Comparison of ENCODE assay signal across 1 cellular context in the genomic region with DNA sequence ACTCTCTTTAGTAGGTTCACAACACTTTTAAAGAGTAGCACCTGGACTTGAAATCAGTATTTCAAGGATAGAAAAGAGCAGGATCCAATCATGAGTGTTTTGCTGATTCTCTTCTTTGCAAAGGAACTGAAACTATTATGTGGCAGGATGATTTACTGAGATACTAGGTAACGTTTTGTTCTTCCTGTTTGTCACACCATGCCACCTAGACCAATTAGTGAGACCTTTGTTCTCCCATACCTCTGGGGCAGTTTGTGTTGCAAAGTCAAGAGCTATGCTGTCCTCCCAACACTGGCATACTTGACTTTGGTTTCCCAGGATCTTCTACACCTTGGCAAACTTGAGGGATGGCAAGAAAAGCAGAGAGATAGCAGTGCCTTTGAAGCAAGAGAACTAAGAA.
TF ChIP-seq lines count a peak whose summit lies in the region.

No MANE protein-coding gene starts in this region.

TF ChIP-seq in GM23338, 12 proteins besides CTCF, POLR2A, EP300 and RAD21 (continued from another document):
- no peak for TF ChIP-seq ZNF462 (CRISPR knock-in tag; IDR thresholded peaks at IDR 0.05)
- no peak for TF ChIP-seq NANOG (IDR thresholded peaks at IDR 0.05; ENCODE audit: borderline replicate concordance)
- no peak for TF ChIP-seq ZNF331 (CRISPR knock-in tag; IDR thresholded peaks at IDR 0.05; ENCODE audit: low read depth)
- no peak for TF ChIP-seq CREB1 (CRISPR knock-in tag; IDR thresholded peaks at IDR 0.05; ENCODE audit: low read depth)
